Comparison of ENCODE assay signal across 24 cellular contexts in genomic region chr2:213416832-213417231, GRCh38.
"Had no signal": no experiment of that assay in that cellular context is flagged by ENCODE, and none has a peak within 500 bp of the region (broad histone marks: within the 10 kb centered on the region; RNA-seq: fewer than 3 reads in every experiment).

No MANE protein-coding gene starts in this region.

- H3K9me3 ChIP-seq: esophagus squamous epithelium, heart right ventricle, neutrophil, pancreas, right lobe of liver, stomach, thyroid gland had no signal

- ATAC-seq: heart right ventricle; naive thymus-derived CD8-positive, alpha-beta T cell; pancreas; right lobe of liver had no signal

- H3K4me1 ChIP-seq: esophagus squamous epithelium, heart right ventricle, pancreas, right lobe of liver, stomach, thyroid gland had no signal

- DNase-seq: dermis blood vessel endothelial cell; effector memory CD4-positive, alpha-beta T cell; esophagus squamous epithelium; foreskin melanocyte; glutamatergic neuron; heart right ventricle; hippocampal formation; immature natural killer cell; naive thymus-derived CD8-positive, alpha-beta T cell; nephron progenitor cell; pancreas; retina; right lobe of liver; small intestine; stimulated activated CD4-positive, alpha-beta T cell treated with anti-CD3 and anti-CD28 coated beads, Interleukin-15, amount 100 ng/mL, for 24 hours; stimulated activated CD4-positive, alpha-beta T cell treated with anti-CD3 and anti-CD28 coated beads, Interleukin-2, amount 100 ng/mL, for 48 hours; stimulated activated naive CD4-positive, alpha-beta T cell; stomach; thyroid gland had no signal

- H3K4me3 ChIP-seq: coronary artery, esophagus squamous epithelium, heart right ventricle, lung, pancreas, right lobe of liver, stomach, thyroid gland had no signal

- H3K27ac ChIP-seq: coronary artery, esophagus squamous epithelium, heart right ventricle, neutrophil, pancreas, right lobe of liver, stomach, thyroid gland had no signal

- H3K36me3 ChIP-seq: esophagus squamous epithelium, heart right ventricle, neutrophil, pancreas, right lobe of liver, stomach, thyroid gland had no signal

- H3K27me3 ChIP-seq: esophagus squamous epithelium, heart right ventricle, neutrophil, pancreas, right lobe of liver, stomach, thyroid gland had no signal

- FAIRE-seq: endothelial cell of umbilical vein, keratinocyte, pancreas, small intestine had no signal
